ENCODE assay signal across 1 cellular context in the genomic region with DNA sequence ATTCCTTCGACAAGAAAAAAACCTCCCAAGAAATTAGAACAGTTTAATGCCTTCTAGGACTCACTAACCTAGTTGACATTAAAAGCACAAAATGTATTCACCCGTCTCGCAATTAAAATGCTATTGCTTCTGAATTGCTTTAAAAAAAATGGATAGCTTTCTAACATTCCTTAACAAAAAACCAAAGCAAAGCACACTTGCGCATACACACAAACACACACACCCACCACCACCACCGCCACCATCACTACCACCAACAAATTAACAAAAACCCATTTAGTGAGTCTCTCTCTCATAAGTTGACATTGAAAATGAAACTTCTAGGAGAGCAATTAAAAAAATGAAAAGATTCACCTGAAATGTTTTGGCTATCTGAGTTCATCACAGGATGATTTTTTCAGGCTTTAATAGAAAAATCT.
TF ChIP-seq lines count a peak whose summit lies in the region.

No MANE protein-coding gene starts in this region.

TF ChIP-seq in K562, 482 proteins besides CTCF, POLR2A, EP300 and RAD21:
- TF ChIP-seq, protein P1, sequence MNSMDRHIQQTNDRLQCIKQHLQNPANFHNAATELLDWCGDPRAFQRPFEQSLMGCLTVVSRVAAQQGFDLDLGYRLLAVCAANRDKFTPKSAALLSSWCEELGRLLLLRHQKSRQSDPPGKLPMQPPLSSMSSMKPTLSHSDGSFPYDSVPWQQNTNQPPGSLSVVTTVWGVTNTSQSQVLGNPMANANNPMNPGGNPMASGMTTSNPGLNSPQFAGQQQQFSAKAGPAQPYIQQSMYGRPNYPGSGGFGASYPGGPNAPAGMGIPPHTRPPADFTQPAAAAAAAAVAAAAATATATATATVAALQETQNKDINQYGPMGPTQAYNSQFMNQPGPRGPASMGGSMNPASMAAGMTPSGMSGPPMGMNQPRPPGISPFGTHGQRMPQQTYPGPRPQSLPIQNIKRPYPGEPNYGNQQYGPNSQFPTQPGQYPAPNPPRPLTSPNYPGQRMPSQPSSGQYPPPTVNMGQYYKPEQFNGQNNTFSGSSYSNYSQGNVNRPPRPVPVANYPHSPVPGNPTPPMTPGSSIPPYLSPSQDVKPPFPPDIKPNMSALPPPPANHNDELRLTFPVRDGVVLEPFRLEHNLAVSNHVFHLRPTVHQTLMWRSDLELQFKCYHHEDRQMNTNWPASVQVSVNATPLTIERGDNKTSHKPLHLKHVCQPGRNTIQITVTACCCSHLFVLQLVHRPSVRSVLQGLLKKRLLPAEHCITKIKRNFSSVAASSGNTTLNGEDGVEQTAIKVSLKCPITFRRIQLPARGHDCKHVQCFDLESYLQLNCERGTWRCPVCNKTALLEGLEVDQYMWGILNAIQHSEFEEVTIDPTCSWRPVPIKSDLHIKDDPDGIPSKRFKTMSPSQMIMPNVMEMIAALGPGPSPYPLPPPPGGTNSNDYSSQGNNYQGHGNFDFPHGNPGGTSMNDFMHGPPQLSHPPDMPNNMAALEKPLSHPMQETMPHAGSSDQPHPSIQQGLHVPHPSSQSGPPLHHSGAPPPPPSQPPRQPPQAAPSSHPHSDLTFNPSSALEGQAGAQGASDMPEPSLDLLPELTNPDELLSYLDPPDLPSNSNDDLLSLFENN (IDR thresholded peaks at IDR 0.05; ENCODE audit: low read depth in 2 of 2, low read length in 2 of 2): no peak
- TF ChIP-seq KLF6 (CRISPR knock-in tag; IDR thresholded peaks at IDR 0.05; ENCODE audit: borderline replicate concordance) (no peak), POLR2B (IDR thresholded peaks at IDR 0.05; ENCODE audit: low read depth, partially characterized antibody) (no peak), CBX2 (IDR thresholded peaks at IDR 0.05; ENCODE audit: insufficient read depth, low read length, poor library complexity, severe bottlenecking) (peak; percentile 90), RNF2 (IDR thresholded peaks at IDR 0.05) (0 out of 2 replicates have a peak, but pooled peaks have one; percentile 5), MYC (IDR thresholded peaks at IDR 0.05; ENCODE audit: low read depth, low read length) (no peak), MYC (CRISPR knock-in tag; IDR thresholded peaks at IDR 0.05; ENCODE audit: borderline replicate concordance, low read depth) (no peak), SMAD3 (CRISPR knock-in tag; conservative IDR thresholded peaks at IDR 0.05) (no peak), CBX8 (IDR thresholded peaks at IDR 0.05; ENCODE audit: borderline replicate concordance, extremely low read depth, low read depth, low read length, poor library complexity, severe bottlenecking) (peak; percentile 96)
- TF ChIP-seq, protein P2, sequence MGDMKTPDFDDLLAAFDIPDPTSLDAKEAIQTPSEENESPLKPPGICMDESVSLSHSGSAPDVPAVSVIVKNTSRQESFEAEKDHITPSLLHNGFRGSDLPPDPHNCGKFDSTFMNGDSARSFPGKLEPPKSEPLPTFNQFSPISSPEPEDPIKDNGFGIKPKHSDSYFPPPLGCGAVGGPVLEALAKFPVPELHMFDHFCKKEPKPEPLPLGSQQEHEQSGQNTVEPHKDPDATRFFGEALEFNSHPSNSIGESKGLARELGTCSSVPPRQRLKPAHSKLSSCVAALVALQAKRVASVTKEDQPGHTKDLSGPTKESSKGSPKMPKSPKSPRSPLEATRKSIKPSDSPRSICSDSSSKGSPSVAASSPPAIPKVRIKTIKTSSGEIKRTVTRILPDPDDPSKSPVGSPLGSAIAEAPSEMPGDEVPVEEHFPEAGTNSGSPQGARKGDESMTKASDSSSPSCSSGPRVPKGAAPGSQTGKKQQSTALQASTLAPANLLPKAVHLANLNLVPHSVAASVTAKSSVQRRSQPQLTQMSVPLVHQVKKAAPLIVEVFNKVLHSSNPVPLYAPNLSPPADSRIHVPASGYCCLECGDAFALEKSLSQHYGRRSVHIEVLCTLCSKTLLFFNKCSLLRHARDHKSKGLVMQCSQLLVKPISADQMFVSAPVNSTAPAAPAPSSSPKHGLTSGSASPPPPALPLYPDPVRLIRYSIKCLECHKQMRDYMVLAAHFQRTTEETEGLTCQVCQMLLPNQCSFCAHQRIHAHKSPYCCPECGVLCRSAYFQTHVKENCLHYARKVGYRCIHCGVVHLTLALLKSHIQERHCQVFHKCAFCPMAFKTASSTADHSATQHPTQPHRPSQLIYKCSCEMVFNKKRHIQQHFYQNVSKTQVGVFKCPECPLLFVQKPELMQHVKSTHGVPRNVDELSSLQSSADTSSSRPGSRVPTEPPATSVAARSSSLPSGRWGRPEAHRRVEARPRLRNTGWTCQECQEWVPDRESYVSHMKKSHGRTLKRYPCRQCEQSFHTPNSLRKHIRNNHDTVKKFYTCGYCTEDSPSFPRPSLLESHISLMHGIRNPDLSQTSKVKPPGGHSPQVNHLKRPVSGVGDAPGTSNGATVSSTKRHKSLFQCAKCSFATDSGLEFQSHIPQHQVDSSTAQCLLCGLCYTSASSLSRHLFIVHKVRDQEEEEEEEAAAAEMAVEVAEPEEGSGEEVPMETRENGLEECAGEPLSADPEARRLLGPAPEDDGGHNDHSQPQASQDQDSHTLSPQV (IDR thresholded peaks at IDR 0.05): no peak
- TF ChIP-seq, protein P3, sequence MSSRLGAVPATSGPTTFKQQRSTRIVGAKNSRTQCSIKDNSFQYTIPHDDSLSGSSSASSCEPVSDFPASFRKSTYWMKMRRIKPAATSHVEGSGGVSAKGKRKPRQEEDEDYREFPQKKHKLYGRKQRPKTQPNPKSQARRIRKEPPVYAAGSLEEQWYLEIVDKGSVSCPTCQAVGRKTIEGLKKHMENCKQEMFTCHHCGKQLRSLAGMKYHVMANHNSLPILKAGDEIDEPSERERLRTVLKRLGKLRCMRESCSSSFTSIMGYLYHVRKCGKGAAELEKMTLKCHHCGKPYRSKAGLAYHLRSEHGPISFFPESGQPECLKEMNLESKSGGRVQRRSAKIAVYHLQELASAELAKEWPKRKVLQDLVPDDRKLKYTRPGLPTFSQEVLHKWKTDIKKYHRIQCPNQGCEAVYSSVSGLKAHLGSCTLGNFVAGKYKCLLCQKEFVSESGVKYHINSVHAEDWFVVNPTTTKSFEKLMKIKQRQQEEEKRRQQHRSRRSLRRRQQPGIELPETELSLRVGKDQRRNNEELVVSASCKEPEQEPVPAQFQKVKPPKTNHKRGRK (tag; IDR thresholded peaks at IDR 0.05): no peak
